Comparison of ENCODE assay signal across 13 cellular contexts in the genomic region with DNA sequence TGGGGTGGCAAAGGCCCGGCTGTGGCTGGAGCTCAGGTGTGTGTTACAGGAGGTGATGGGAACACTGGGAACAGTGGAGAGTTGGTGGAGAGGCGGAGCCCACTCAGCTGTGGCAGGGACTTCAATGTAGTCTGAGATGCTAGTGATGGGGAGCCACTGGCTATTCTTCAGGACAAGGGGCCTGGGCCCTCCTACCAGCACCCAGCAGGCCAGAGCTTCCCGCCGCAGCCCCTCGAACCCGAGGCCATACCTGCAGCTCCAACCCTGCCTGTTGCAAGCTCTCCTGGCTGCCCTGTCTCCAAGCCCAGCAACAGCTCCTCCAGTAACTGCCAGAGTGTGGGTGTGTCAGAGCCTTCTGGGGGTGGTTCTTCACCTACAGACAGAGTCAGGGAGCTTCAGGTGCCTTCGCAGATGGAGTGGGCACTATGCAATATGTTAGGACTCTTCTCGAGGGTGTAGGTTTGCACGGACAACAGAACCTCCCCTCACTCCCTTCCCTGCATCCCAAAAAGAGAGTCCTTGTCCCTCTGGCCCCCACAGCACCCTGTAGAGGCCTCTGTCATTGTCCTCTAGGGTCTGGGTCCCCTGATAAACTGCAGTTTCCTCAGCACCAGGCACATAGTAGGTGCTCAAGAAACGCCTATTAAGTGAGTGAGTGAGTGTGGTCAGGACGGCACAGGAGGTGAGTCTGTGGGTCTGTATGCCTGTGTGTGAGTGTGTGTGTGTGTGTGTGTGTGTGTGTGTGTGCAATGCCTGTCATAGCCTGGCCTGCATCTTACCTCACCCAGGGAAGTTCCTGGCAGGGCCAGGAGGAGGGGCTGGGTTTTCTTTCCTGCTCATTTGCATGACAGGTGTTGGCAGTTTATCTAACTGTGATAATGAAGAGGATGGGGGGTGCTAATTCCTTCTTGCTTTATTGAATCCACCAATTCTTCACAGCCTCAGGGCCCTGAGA.
A peak's percentile ranks its signal among the peaks of the same experiment; 100 is the strongest.
DNase-seq lines count a peak whose midpoint lies in the region; ATAC-seq lines count a peak whose summit lies in the region.
"Had no signal": no experiment of that assay in that cellular context is flagged by ENCODE, and none has a peak within 500 bp of the region (broad histone marks: within the 10 kb centered on the region; RNA-seq: fewer than 3 reads in every experiment).

No MANE protein-coding gene starts in this region.

- DNase-seq in DMS153 treated with DMSO at 0.1 percent for 48 hours (lab: John Stamatoyannopoulos, UW; ENCODE audit: unreplicated experiment) (peak; percentile 74), NCI-H146 treated with DMSO at 0.1 percent for 48 hours (lab: John Stamatoyannopoulos, UW; ENCODE audit: unreplicated experiment) (peak; percentile 98), NCI-H748 (lab: John Stamatoyannopoulos, UW; ENCODE audit: unreplicated experiment) (peak; percentile 100), iPS-NIHi11 (ENCODE audit: low spot score) (peak; percentile 71), medulla oblongata (ENCODE audit: extremely low spot score) (no peak), dermis blood vessel endothelial cell (no peak)
- DNase-seq: activated naive CD4-positive, alpha-beta T cell treated with anti-CD3 and anti-CD28 coated beads, Interleukin-2, amount 10 ng/mL, durations not matched to agents 7 days and 5 days; effector CD4-positive, alpha-beta T cell; NCI-H2227 treated with DMSO at 0.1 percent for 48 hours; stimulated activated CD4-positive, alpha-beta T cell treated with anti-CD3 and anti-CD28 coated beads, Interleukin-12 subunit alpha, Interleukin-12 subunit beta, amount 100 ng/mL, for 4 hours had no signal

- no peak for ATAC-seq in GM18867 (IDR thresholded peaks at IDR 0.05; ENCODE audit: unreplicated experiment)
- ATAC-seq in GM21447 (IDR thresholded peaks at IDR 0.05; ENCODE audit: unreplicated experiment) = no peak
- ATAC-seq: Panc1 had no signal

Comparison
In these comparisons a context has a peak if more than half of its experiments do, and no peak if none do; other contexts are left out.
1. DNase-seq: peak in DMS153 treated with DMSO at 0.1 percent for 48 hours (single experiment), NCI-H146 treated with DMSO at 0.1 percent for 48 hours (single experiment), NCI-H748 (single experiment) and iPS-NIHi11 (single experiment); none in medulla oblongata (single experiment) and dermis blood vessel endothelial cell (single experiment).